ENCODE assay signal across 32 cellular contexts in the genomic region with DNA sequence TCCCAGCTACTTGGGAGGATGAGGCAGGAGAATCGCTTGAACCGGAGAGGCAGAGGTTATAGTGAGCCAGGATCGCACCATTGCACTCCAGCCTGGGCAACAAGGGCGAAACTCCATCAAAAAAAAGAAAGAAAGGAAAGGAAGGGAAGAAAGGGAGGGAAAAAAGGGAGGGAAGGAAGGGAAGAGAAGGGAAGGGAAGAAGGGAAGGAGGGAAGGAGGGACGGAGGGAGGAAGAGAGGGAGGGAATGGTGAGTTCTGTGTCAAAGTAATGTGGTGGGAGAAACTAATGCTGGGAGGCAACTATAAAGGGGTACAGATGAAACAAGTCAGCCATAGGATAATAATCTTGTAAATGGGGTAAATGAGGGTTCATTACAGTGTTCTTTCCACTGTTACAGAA.
"Had no signal": no experiment of that assay in that cellular context is flagged by ENCODE, and none has a peak within 500 bp of the region (broad histone marks: within the 10 kb centered on the region; RNA-seq: fewer than 3 reads in every experiment).

No MANE protein-coding gene starts in this region.

- H3K4me3 Mint-ChIP-seq: activated CD4-positive, alpha-beta memory T cell treated with anti-CD3 and anti-CD28 coated beads, Interleukin-2, amount 10 ng/mL, durations not matched to agents 7 days and 5 days; activated CD8-positive, alpha-beta memory T cell treated with anti-CD3 and anti-CD28 coated beads, Interleukin-2, amount 10 ng/mL, durations not matched to agents 7 days and 5 days; activated naive CD4-positive, alpha-beta T cell treated with anti-CD3 and anti-CD28 coated beads, Interleukin-2, amount 50 U/mL, for 24 hours; activated naive CD8-positive, alpha-beta T cell treated with anti-CD3 and anti-CD28 coated beads, Interleukin-2, amount 10 ng/mL, durations not matched to agents 7 days and 5 days; central memory CD8-positive, alpha-beta T cell; T-helper 1 cell treated with Interleukin-12 subunit alpha and Interleukin-12 subunit beta and Interleukin-4 antibody, amounts not matched to agents 30 μg/mL and 1 μg/mL, for 36 hours had no signal

- DNase-seq: activated CD4-positive, alpha-beta memory T cell treated with anti-CD3 and anti-CD28 coated beads, Interleukin-2, amount 10 ng/mL, durations not matched to agents 7 days and 5 days; activated CD4-positive, alpha-beta T cell treated with anti-CD3 and anti-CD28 coated beads for 1 hour; activated CD4-positive, alpha-beta T cell treated with anti-CD3 and anti-CD28 coated beads for 48 hours; activated CD4-positive, CD25-positive, alpha-beta regulatory T cell; activated CD8-positive, alpha-beta memory T cell treated with anti-CD3 and anti-CD28 coated beads for 24 hours; activated CD8-positive, alpha-beta memory T cell treated with anti-CD3 and anti-CD28 coated beads, Interleukin-2, amount 10 ng/mL, durations not matched to agents 7 days and 5 days; activated CD8-positive, alpha-beta memory T cell treated with anti-CD3 and anti-CD28 coated beads, Interleukin-2, amount 50 U/mL, for 48 hours; activated gamma-delta T cell; activated naive CD4-positive, alpha-beta T cell treated with Interleukin-2 at 50 U/mL for 16 hours; activated naive CD8-positive, alpha-beta T cell treated with anti-CD3 and anti-CD28 coated beads, Interleukin-2, amount 10 ng/mL, durations not matched to agents 7 days and 5 days; amygdala; MM.1S; MV-4-11; NCI-H1092; NCI-H1436 treated with DMSO at 0.1 percent for 48 hours; NCI-H1694 treated with DMSO at 0.1 percent for 48 hours; NCI-H2029; NCI-H345; NCI-H510A; NCI-H526; NCI-H748 treated with DMSO at 0.1 percent for 48 hours; NK-92 treated with Interleukin-12 subunit alpha and Interleukin-12 subunit beta, amount 100 ng/mL, for 24 hours; PC-3; Peyer's patch; RPMI8226; SHP77 treated with DMSO at 0.1 percent for 48 hours; SK-N-SH; T-helper 9 cell had no signal

- H3K27ac Mint-ChIP-seq: activated CD4-positive, alpha-beta memory T cell treated with anti-CD3 and anti-CD28 coated beads, Interleukin-2, amount 10 ng/mL, durations not matched to agents 7 days and 5 days; activated CD8-positive, alpha-beta memory T cell treated with anti-CD3 and anti-CD28 coated beads, Interleukin-2, amount 10 ng/mL, durations not matched to agents 7 days and 5 days; activated naive CD4-positive, alpha-beta T cell treated with anti-CD3 and anti-CD28 coated beads, Interleukin-2, amount 50 U/mL, for 24 hours; activated naive CD8-positive, alpha-beta T cell treated with anti-CD3 and anti-CD28 coated beads, Interleukin-2, amount 10 ng/mL, durations not matched to agents 7 days and 5 days; activated T-helper 2 cell treated with anti-CD3 and anti-CD28 coated beads, Interferon-gamma antibody, Interleukin-2, Interleukin-4, amounts not matched to agents 10 μg/mL and 5 μg/mL and 100 μg/mL, durations not matched to agents 14 hours and 24 hours and 36 hours; T-helper 1 cell treated with Interleukin-12 subunit alpha and Interleukin-12 subunit beta and Interleukin-4 antibody, amounts not matched to agents 30 μg/mL and 1 μg/mL, for 36 hours had no signal

- H3K9me3 Mint-ChIP-seq: activated CD4-positive, alpha-beta memory T cell treated with anti-CD3 and anti-CD28 coated beads, Interleukin-2, amount 10 ng/mL, durations not matched to agents 7 days and 5 days; activated naive CD4-positive, alpha-beta T cell treated with anti-CD3 and anti-CD28 coated beads, Interleukin-2, amount 50 U/mL, for 24 hours; activated naive CD8-positive, alpha-beta T cell treated with anti-CD3 and anti-CD28 coated beads, Interleukin-2, amount 10 ng/mL, durations not matched to agents 7 days and 5 days; activated T-helper 2 cell treated with anti-CD3 and anti-CD28 coated beads, Interferon-gamma antibody, Interleukin-2, Interleukin-4, amounts not matched to agents 10 μg/mL and 5 μg/mL and 100 μg/mL, durations not matched to agents 14 hours and 24 hours and 36 hours; central memory CD8-positive, alpha-beta T cell had no signal

- H3K27me3 Mint-ChIP-seq: activated CD4-positive, alpha-beta memory T cell treated with anti-CD3 and anti-CD28 coated beads, Interleukin-2, amount 10 ng/mL, durations not matched to agents 7 days and 5 days; activated CD8-positive, alpha-beta memory T cell treated with anti-CD3 and anti-CD28 coated beads, Interleukin-2, amount 10 ng/mL, durations not matched to agents 7 days and 5 days; activated naive CD4-positive, alpha-beta T cell treated with anti-CD3 and anti-CD28 coated beads, Interleukin-2, amount 50 U/mL, for 24 hours; activated naive CD8-positive, alpha-beta T cell treated with anti-CD3 and anti-CD28 coated beads, Interleukin-2, amount 10 ng/mL, durations not matched to agents 7 days and 5 days; central memory CD8-positive, alpha-beta T cell had no signal

- ATAC-seq: activated CD8-positive, alpha-beta memory T cell treated with anti-CD3 and anti-CD28 coated beads, Interleukin-2, amount 10 ng/mL, durations not matched to agents 7 days and 5 days; PC-3 had no signal
